In the genomic region with DNA sequence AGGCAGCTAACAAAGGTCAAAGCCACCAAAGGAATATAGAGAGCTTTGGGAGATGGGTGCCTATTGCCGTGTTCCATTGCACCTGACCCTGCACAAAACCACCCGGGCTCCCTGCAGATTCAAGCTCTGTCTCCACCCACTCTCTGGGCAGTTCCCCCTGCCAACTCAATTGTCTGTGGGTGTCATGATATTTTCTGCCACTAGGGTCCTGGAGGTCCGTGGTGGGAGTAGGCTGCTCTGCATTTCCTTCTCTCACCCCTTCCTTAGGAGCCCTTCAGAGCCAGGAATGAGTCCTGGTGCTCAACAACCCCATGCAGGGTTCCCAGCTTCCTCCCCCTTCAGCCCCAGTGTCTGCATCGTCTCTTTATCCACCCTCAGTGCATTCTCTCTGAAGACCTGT, we compare ENCODE assay signal across 12 cellular contexts. TPM values are rescaled to one million over a fixed set of nuclear protein-coding genes. Genes with fewer than 3 reads are reported as not detected.
DNase-seq lines count a peak whose midpoint lies in the region; ATAC-seq and TF ChIP-seq lines count a peak whose summit lies in the region.
"Had no signal": no experiment of that assay in that cellular context is flagged by ENCODE, and none has a peak within 500 bp of the region (broad histone marks: within the 10 kb centered on the region; RNA-seq: fewer than 3 reads in every experiment).

No MANE protein-coding gene starts in this region.

- ATAC-seq in GM18909 (IDR thresholded peaks at IDR 0.05; ENCODE audit: poor library complexity, unreplicated experiment) (peak; percentile 46), HG03460 (IDR thresholded peaks at IDR 0.05; ENCODE audit: unreplicated experiment) (no peak)

- H3K27ac ChIP-seq in 22Rv1 (no peak overlapping the region), MM.1S (ENCODE audit: low read length) (no peak overlapping the region), spleen (no peak overlapping the region)
- H3K27ac ChIP-seq: SJCRH30 had no signal

- H3K27me3 ChIP-seq in MM.1S (replicated peaks; ENCODE audit: insufficient read depth, low read length) (no peaks in the 10 kb centered on the region), spleen (replicated peaks in 1 of 7) (peaks cover 0 to 17% (median 0%) of the 10 kb centered on the region in 7 donors)

- no peak overlapping the region for H3K4me2 ChIP-seq in MM.1S (ENCODE audit: low read depth, low read length)

- H3K79me2 ChIP-seq in MM.1S (ENCODE audit: low read length): no peaks in the 10 kb centered on the region

- H3K9me3 ChIP-seq in MM.1S (replicated peaks; ENCODE audit: insufficient read depth, low read length) (no peaks in the 10 kb centered on the region), spleen (peaks cover 0 to 13% (median 3%) of the 10 kb centered on the region in 8 donors)

- WGBS in spleen, 5 donors: 46 to 57% (median 53%) methylated on average over 4 of the region's 4 CpGs

- no peak for DNase-seq in MM.1S
- DNase-seq in fibroblast of pulmonary artery (ENCODE audit: low read depth): no peak
- no peak for DNase-seq in NCI-H2081 treated with DMSO at 0.1 percent for 48 hours (lab: John Stamatoyannopoulos, UW)
- DNase-seq in spleen: no peak
- DNase-seq in SW 1271 (lab: John Stamatoyannopoulos, UW): no peak
- DNase-seq: C1 segment of cervical spinal cord, caudate nucleus, NCI-H1048 had no signal

- intact Hi-C loops in spleen (cut with DNase I; ENCODE audit: low total_unique reads): no loop called here

- H3K36me3 ChIP-seq in MM.1S (replicated peaks; ENCODE audit: insufficient read depth, low read length): no peaks in the 10 kb centered on the region
- no peaks in the 10 kb centered on the region for H3K36me3 ChIP-seq in spleen
- H3K36me3 ChIP-seq: SJCRH30 had no signal

- no peaks in the 10 kb centered on the region for H4K20me1 ChIP-seq in MM.1S (ENCODE audit: insufficient read depth, low read length)

- no peak overlapping the region for H3K9ac ChIP-seq in MM.1S (ENCODE audit: low read length)

- TF ChIP-seq CTCF in 22Rv1 (IDR thresholded peaks at IDR 0.05) (peak; percentile 41), MM.1S (IDR thresholded peaks at IDR 0.05; ENCODE audit: low read length) (peak; percentile 27; the same call in 1 of the 2 replicates), fibroblast of pulmonary artery (IDR thresholded peaks at IDR 0.05; ENCODE audit: low read length, missing control alignments) (peak; percentile 28), spleen (IDR thresholded peaks at IDR 0.05 in 8 of 11, conservative IDR thresholded peaks at IDR 0.05 in 3 of 11) (no peak)

- TF ChIP-seq POLR2A in spleen (IDR thresholded peaks at IDR 0.05): no peak

- H3K9me2 ChIP-seq in MM.1S (replicated peaks; ENCODE audit: insufficient read depth, low read length): no peaks in the 10 kb centered on the region

- H3F3A ChIP-seq in MM.1S (ENCODE audit: insufficient read depth, low read length): no peaks in the 10 kb centered on the region

- H3K4me3 ChIP-seq in MM.1S (ENCODE audit: low read length): no peak overlapping the region
- no peak overlapping the region for H3K4me3 ChIP-seq in fibroblast of pulmonary artery (replicated peaks; ENCODE audit: low read depth, low read length)
- H3K4me3 ChIP-seq in spleen: no peak overlapping the region
- H3K4me3 ChIP-seq: SJCRH30 had no signal

- H2AFZ ChIP-seq in MM.1S (ENCODE audit: low read length): no peak overlapping the region

- H3K4me1 ChIP-seq in MM.1S (ENCODE audit: low read length) (no peaks in the 10 kb centered on the region), spleen (no peaks in the 10 kb centered on the region)
- H3K4me1 ChIP-seq: SJCRH30 had no signal

RNA-seq across cellular contexts. Expression of a gene that starts 34.1 kb away (rescaled TPM):
- under 1 TPM in 2 of 7 donors, not detected in 5; 0.37 to 0.60 TPM for total RNA-seq in spleen
- polyA plus RNA-seq in spleen: under 1 TPM in 2 of 3 donors, not detected in 1; 0.07 to 0.15 TPM
- total RNA-seq: SJCRH30 had no signal

Comparison
In these comparisons a context has a peak if more than half of its experiments do, and no peak if none do; other contexts are left out.
1. CTCF ChIP-seq: peak in 22Rv1 (single experiment), MM.1S (single experiment) and fibroblast of pulmonary artery (single experiment); none in spleen (0 of 11).